ENCODE assay signal across 1 cellular context in the genomic region with DNA sequence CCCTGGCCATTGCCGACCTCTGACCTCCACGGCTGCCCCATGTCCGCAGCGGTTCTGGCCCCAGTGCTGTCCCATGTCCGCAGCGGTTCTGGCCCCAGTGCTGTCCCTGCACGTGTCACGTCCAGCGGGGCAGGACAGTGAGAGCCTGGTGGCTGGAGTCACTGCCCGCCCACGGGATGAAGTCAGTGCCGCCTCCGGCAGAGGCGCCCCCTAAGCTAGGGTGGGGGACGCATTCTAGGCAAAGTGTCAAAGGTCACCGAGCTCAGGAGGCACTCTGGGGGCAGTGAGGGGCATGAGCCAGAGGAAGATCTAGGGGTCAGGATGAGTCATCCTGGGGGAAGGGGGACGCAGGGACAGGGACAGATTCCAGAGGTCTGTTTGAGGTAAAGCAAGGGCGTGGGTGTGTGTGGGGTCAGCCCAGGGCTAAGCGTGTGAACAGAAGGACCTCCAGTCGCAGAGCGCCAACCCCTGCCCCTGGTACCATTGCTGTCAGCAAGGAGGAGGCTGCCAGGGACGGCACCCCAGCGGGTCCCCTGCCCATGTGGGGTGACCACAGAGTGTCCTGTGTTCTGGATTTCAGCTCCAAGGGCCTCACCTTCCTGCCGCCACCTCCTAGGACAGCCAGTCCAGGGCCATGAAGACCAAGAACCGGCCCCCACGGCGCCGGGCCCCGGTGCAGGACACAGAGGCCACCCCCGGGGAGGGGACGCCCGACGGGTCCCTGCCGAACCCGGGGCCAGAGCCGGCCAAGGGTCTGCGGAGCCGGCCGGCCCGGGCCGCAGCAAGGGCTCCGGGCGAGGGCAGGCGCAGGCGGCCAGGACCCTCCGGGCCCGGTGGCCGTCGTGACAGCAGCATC.
A peak's percentile ranks its signal among the peaks of the same experiment; 100 is the strongest.
TF ChIP-seq lines count a peak whose summit lies in the region.

No MANE protein-coding gene starts in this region.

TF ChIP-seq in H1, 55 proteins besides CTCF, POLR2A, EP300 and RAD21:
- TF ChIP-seq BACH1 (IDR thresholded peaks at IDR 0.05; ENCODE audit: low read length) (no peak), HDAC6 (IDR thresholded peaks at IDR 0.05; ENCODE audit: low read depth, low read length) (no peak), MAX (IDR thresholded peaks at IDR 0.05) (peak; percentile 39; the same call in 1 of the 2 replicates), SAP30 (IDR thresholded peaks at IDR 0.05; ENCODE audit: insufficient read depth, insufficient replicate concordance, low read length) (no peak), JUND (IDR thresholded peaks at IDR 0.05; ENCODE audit: low read length) (peak; percentile 76; the same call in 1 of the 2 replicates)
